Comparison of ENCODE assay signal across 8 cellular contexts in the genomic region with DNA sequence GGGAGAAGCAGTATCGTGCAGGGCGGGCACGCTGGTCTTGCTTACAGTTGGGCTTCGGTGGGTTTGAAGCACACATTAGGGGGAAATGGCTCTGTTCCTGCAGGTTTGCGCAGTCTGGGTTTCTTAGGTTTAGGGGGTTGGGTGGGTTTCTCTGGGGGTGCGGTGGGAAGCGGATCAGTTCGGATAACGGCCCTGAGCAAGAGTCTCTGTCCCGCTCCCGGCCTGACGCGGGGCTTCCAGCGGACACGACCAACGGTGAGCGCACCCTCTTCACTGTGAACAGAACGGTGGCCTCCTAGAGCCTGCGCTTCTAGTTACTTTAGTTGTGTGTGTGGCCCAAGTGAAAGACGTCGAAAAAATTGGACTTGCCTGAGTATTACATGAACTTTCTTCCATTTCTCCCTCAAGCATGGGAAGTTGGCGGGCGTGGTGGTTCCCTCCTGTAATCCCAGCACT. TPM values are rescaled to one million over a fixed set of nuclear protein-coding genes. Genes with fewer than 3 reads are reported as not detected.
DNase-seq lines count a peak whose midpoint lies in the region; ATAC-seq lines count a peak whose summit lies in the region.

No MANE protein-coding gene starts in this region.

- peak overlapping the region; percentile 87 for H2AFZ ChIP-seq in neuron (ENCODE audit: low read depth, low read length)

- H3K4me1 Mint-ChIP-seq in dendritic cell treated with granulocyte-macrophage colony-stimulating factor and Interleukin-4, amounts not matched to agents 40 ng/mL and 50 ng/mL, for 4 days (ENCODE audit: low read depth) = peaks cover 14% of the 10 kb centered on the region

- H4K20me1 ChIP-seq in BLaER1 treated with 17β-estradiol and CSF1 and Interleukin-3, amounts not matched to agents 10 nM and 100 nM = 0 out of 22 replicates have a peak, but pooled peaks cover 0 to 5% (median 0%) of the 10 kb centered on the region in 11 experiments

- H3K36me3 ChIP-seq in BLaER1 treated with 17β-estradiol and CSF1 and Interleukin-3, amounts not matched to agents 10 nM and 100 nM = no peaks in the 10 kb centered on the region
- no peaks in the 10 kb centered on the region for H3K36me3 ChIP-seq in MG63
- no peaks in the 10 kb centered on the region for H3K36me3 ChIP-seq in neuron (ENCODE audit: insufficient read depth, low read length)

- peak overlapping the region; percentile 28 to 99 (median 92); a peak in 21 of 22 replicates for H3K4me2 ChIP-seq in BLaER1 treated with 17β-estradiol and CSF1 and Interleukin-3, amounts not matched to agents 10 nM and 100 nM

- peaks cover 0 to 27% (median 0%) of the 10 kb centered on the region in 11 experiments; a peak in 8 of 22 replicates for H3K27me3 ChIP-seq in BLaER1 treated with 17β-estradiol and CSF1 and Interleukin-3, amounts not matched to agents 10 nM and 100 nM
- H3K27me3 ChIP-seq in MG63 (no peaks in the 10 kb centered on the region), neuron (ENCODE audit: insufficient read depth, low read length) (no peaks in the 10 kb centered on the region)

- H3K9me3 ChIP-seq in BLaER1 treated with 17β-estradiol and CSF1 and Interleukin-3, amounts not matched to agents 10 nM and 100 nM (replicated peaks in 1 of 11) = no peaks in the 10 kb centered on the region
- H3K9me3 ChIP-seq in MG63 (no peaks in the 10 kb centered on the region), neuron (ENCODE audit: low read length) (no peaks in the 10 kb centered on the region)

- peak overlapping the region; percentile 68 to 94 (median 88) for H3K4me3 ChIP-seq in BLaER1 treated with 17β-estradiol and CSF1 and Interleukin-3, amounts not matched to agents 10 nM and 100 nM
- peak overlapping the region; percentile 31 for H3K4me3 ChIP-seq in MG63
- peak overlapping the region; percentile 83 for H3K4me3 ChIP-seq in neuron (ENCODE audit: low read length)

- peak overlapping the region in 5 of 11 experiments; percentile 62 to 84 (median 83); a peak in 7 of 22 replicates for H3K27ac ChIP-seq in BLaER1 treated with 17β-estradiol and CSF1 and Interleukin-3, amounts not matched to agents 10 nM and 100 nM

- peaks cover 11 to 30% (median 22%) of the 10 kb centered on the region in 10 experiments for H3K4me1 ChIP-seq in BLaER1 treated with 17β-estradiol and CSF1 and Interleukin-3, amounts not matched to agents 10 nM and 100 nM
- peaks cover 13% of the 10 kb centered on the region for H3K4me1 ChIP-seq in neuron (ENCODE audit: insufficient read depth, low read length)

- ATAC-seq in GM18861 (IDR thresholded peaks at IDR 0.05; ENCODE audit: unreplicated experiment) = no peak

- peaks cover 65% of the 10 kb centered on the region for H3K27me3 Mint-ChIP-seq in dendritic cell treated with granulocyte-macrophage colony-stimulating factor and Interleukin-4, amounts not matched to agents 40 ng/mL and 50 ng/mL, for 4 days

- H3K9ac ChIP-seq in BLaER1 treated with 17β-estradiol and CSF1 and Interleukin-3, amounts not matched to agents 10 nM and 100 nM = peak overlapping the region; percentile 62 to 91 (median 79); a peak in 17 of 22 replicates

- H3K36me3 Mint-ChIP-seq in dendritic cell treated with granulocyte-macrophage colony-stimulating factor and Interleukin-4, amounts not matched to agents 40 ng/mL and 50 ng/mL, for 4 days (ENCODE audit: low read depth) = no peaks in the 10 kb centered on the region

- DNase-seq in MG63 (no peak), nucleus accumbens (lab: John Stamatoyannopoulos, UW) (no peak), medulla oblongata (ENCODE audit: extremely low spot score) (no peak), islet precursor cell (no peak)

- H3K9me3 Mint-ChIP-seq in dendritic cell treated with granulocyte-macrophage colony-stimulating factor and Interleukin-4, amounts not matched to agents 40 ng/mL and 50 ng/mL, for 4 days = no peaks in the 10 kb centered on the region

- intact Hi-C loops in dendritic cell treated with granulocyte-macrophage colony-stimulating factor and Interleukin-4, amounts not matched to agents 40 ng/mL and 50 ng/mL, for 4 days (cut with micrococcal nuclease) = no loop called here

- H3K27ac Mint-ChIP-seq in dendritic cell treated with granulocyte-macrophage colony-stimulating factor and Interleukin-4, amounts not matched to agents 40 ng/mL and 50 ng/mL, for 4 days = no peak overlapping the region

- H3K4me3 Mint-ChIP-seq in dendritic cell treated with granulocyte-macrophage colony-stimulating factor and Interleukin-4, amounts not matched to agents 40 ng/mL and 50 ng/mL, for 4 days = peak overlapping the region; percentile 69

RNA-seq across cellular contexts. Expression of gene ELOVL2, which starts 0.6 kb away (rescaled TPM):
- total RNA-seq in MG63 (2014; rRNA removed; shearing (Covaris generic); ENCODE audit: low replicate concordance) = 41.8 and 56.3 TPM in 2 replicates

RNA-seq across cellular contexts. Expression of gene SMIM13, which starts 48.9 kb away (rescaled TPM):
- 18.6 and 27.3 TPM in 2 replicates for total RNA-seq in MG63 (2014; rRNA removed; shearing (Covaris generic); ENCODE audit: low replicate concordance)

Comparison
In these comparisons a context has a peak if more than half of its experiments do, and no peak if none do; other contexts are left out.
1. H3K4me3 ChIP-seq: peak in every context shown above with its lines; median percentile 88 in BLaER1 treated with 17β-estradiol and CSF1 and Interleukin-3, amounts not matched to agents 10 nM and 100 nM; 83 in neuron; 31 in MG63.